Comparison of ENCODE assay signal across 8 cellular contexts in genomic region chr22:41288245-41288946, GRCh38. TPM values are rescaled to one million over a fixed set of nuclear protein-coding genes. Genes with fewer than 3 reads are reported as not detected.
A peak's percentile ranks its signal among the peaks of the same experiment; 100 is the strongest.
DNase-seq lines count a peak whose midpoint lies in the region; ATAC-seq, FAIRE-seq and TF ChIP-seq lines count a peak whose summit lies in the region.

No MANE protein-coding gene starts in this region.

- FAIRE-seq in frontal cortex (lab: Jason Lieb, UNC) = no peak

- DNase-seq in Daoy (ENCODE audit: low read depth) (peak; percentile 83), NCI-H2196 (lab: John Stamatoyannopoulos, UW; ENCODE audit: unreplicated experiment) (peak; percentile 81), mucosa of descending colon (peak in 2 of 3 donors; percentile 45 to 66), NCI-H82 (lab: John Stamatoyannopoulos, UW) (no peak), frontal cortex (ENCODE audit: low spot score in 2 of 2) (no peak)
- no peak for DNase-seq in central memory CD8-positive, alpha-beta T cell (ENCODE audit: low spot score in 2 of 2)
- DNase-seq in stimulated activated naive CD4-positive, alpha-beta T cell treated with Interleukin-2 at 50 U/mL for 16 hours (lab: John Stamatoyannopoulos, UW) = no peak

- intact Hi-C loops in mucosa of descending colon (cut with DNase I, micrococcal nuclease) = no loop called here

- peak overlapping the region; percentile 92 for H3K27ac Mint-ChIP-seq in central memory CD8-positive, alpha-beta T cell (ENCODE audit: low read depth)

- peak overlapping the region; percentile 31 for H3K4me3 Mint-ChIP-seq in central memory CD8-positive, alpha-beta T cell

- H3K27me3 Mint-ChIP-seq in central memory CD8-positive, alpha-beta T cell = no peaks in the 10 kb centered on the region

- H3K9me3 Mint-ChIP-seq in central memory CD8-positive, alpha-beta T cell = no peaks in the 10 kb centered on the region

- no peak overlapping the region for H3K4me3 ChIP-seq in mucosa of descending colon

- peaks cover 18% of the 10 kb centered on the region for H3K4me1 Mint-ChIP-seq in central memory CD8-positive, alpha-beta T cell

- ATAC-seq in central memory CD8-positive, alpha-beta T cell (replicated peaks; ENCODE audit: extremely low read depth, poor library complexity, severe bottlenecking) = no peak
- peak; percentile 58 for ATAC-seq in mucosa of descending colon
- ATAC-seq in GM21528 (IDR thresholded peaks at IDR 0.05; ENCODE audit: low FRiP score, unreplicated experiment) = no peak

- peaks cover 22% of the 10 kb centered on the region for H3K36me3 Mint-ChIP-seq in central memory CD8-positive, alpha-beta T cell (ENCODE audit: insufficient read depth)

- peaks cover 12% of the 10 kb centered on the region for H3K4me1 ChIP-seq in mucosa of descending colon (ENCODE audit: low read depth)

- no peaks in the 10 kb centered on the region for H3K9me3 ChIP-seq in mucosa of descending colon

- H3K36me3 ChIP-seq in mucosa of descending colon (ENCODE audit: low read depth) = peaks cover 5% of the 10 kb centered on the region

- no peak for TF ChIP-seq CTCF in mucosa of descending colon (IDR thresholded peaks at IDR 0.05)

RNA-seq across cellular contexts. Expression of gene RANGAP1, which starts 2.4 kb away (rescaled TPM):
- total RNA-seq in Daoy (2014; rRNA removed; shearing (Covaris generic)) = 119 and 127 TPM in 2 replicates
- total RNA-seq in mucosa of descending colon (10 to 100 TPM; 26.9 to 48.9 (median 35.3) TPM), frontal cortex (33.0 TPM)

RNA-seq across cellular contexts. Expression of gene ZC3H7B, which starts 12.9 kb away (rescaled TPM):
- total RNA-seq in Daoy (2014; rRNA removed; shearing (Covaris generic)) = 27.0 and 33.6 TPM in 2 replicates
- total RNA-seq in mucosa of descending colon = 10 to 100 TPM; 37.8 to 57.5 (median 39.3) TPM
- 48.5 TPM for total RNA-seq in frontal cortex

RNA-seq across cellular contexts. Expression of gene CHADL, which starts 47.7 kb away (rescaled TPM):
- total RNA-seq in Daoy (2014; rRNA removed; shearing (Covaris generic)) = 0.46 TPM in 1 of 2 replicates, not detected in the other
- total RNA-seq in mucosa of descending colon = 1 to 10 TPM; 1.1 to 8.8 (median 1.9) TPM
- total RNA-seq in frontal cortex = 1.6 TPM

Comparison
In these comparisons a context has a peak if more than half of its experiments do, and no peak if none do; other contexts are left out.
1. DNase-seq: peak in Daoy (single experiment), NCI-H2196 (single experiment) and mucosa of descending colon (2 of 3); none in central memory CD8-positive, alpha-beta T cell (0 of 2), NCI-H82 (single experiment), stimulated activated naive CD4-positive, alpha-beta T cell treated with Interleukin-2 at 50 U/mL for 16 hours (single experiment) and frontal cortex (0 of 2).